In the genomic region with DNA sequence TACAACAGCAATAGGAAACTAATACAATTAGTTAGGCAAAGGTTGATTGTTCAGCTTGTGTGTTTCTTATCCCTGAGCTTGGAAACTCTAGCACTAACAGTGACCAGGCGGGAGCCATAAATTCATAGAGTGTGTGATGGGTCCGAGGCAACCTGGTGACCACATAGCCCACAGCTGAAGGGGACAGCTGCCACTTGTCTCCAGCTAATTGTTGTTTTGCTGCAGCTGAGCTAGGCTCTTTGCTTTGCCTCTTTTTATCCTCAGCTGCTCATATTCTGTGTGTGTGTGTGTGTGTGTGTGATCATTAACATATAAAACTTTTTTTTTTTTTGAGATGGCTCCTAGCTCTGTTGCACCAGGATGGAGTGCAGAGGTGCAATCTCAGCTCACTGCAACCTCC, we compare ENCODE assay signal across 22 cellular contexts.
"Had no signal": no experiment of that assay in that cellular context is flagged by ENCODE, and none has a peak within 500 bp of the region (broad histone marks: within the 10 kb centered on the region; RNA-seq: fewer than 3 reads in every experiment).

No MANE protein-coding gene starts in this region.

- H3K4me3 ChIP-seq: esophagus muscularis mucosa, gastrocnemius medialis, heart right ventricle, right atrium auricular region, sigmoid colon, smooth muscle cell, suprapubic skin, thyroid gland, upper lobe of left lung, uterus had no signal

- ATAC-seq: effector memory CD8-positive, alpha-beta T cell; gastrocnemius medialis; heart right ventricle; left lobe of liver; natural killer cell; stimulated activated effector memory CD8-positive, alpha-beta T cell treated with anti-CD3 and anti-CD28 coated beads, Interleukin-12 subunit alpha, Interleukin-12 subunit beta, amount 100 ng/mL, for 72 hours; stimulated activated naive CD8-positive, alpha-beta T cell treated with anti-CD3 and anti-CD28 coated beads, Interleukin-15, Interleukin-2, amounts not matched to agents 100 U/mL and 50 U/mL, for 24 hours had no signal

- H3K9me3 ChIP-seq: esophagus muscularis mucosa, gastrocnemius medialis, heart right ventricle, right atrium auricular region, sigmoid colon, suprapubic skin, thyroid gland, upper lobe of left lung, uterus had no signal

- H3K27ac ChIP-seq: epithelial cell of prostate, esophagus muscularis mucosa, gastrocnemius medialis, heart right ventricle, right atrium auricular region, sigmoid colon, suprapubic skin, thyroid gland, upper lobe of left lung, uterus had no signal

- H3K27me3 ChIP-seq: esophagus muscularis mucosa, gastrocnemius medialis, right atrium auricular region, sigmoid colon, suprapubic skin, thyroid gland, upper lobe of left lung, uterus had no signal

- DNase-seq: effector memory CD8-positive, alpha-beta T cell; gastrocnemius medialis; heart right ventricle; hypothalamus; kidney glomerular epithelial cell; mammary epithelial cell; natural killer cell; posterior cingulate gyrus; sigmoid colon; stimulated activated CD4-positive, alpha-beta T cell treated with anti-CD3 and anti-CD28 coated beads, Interleukin-4, amount 100 ng/mL, for 1 hour; stimulated activated CD8-positive, alpha-beta memory T cell treated with anti-CD3 and anti-CD28 coated beads, Interleukin-4, amount 100 ng/mL, for 48 hours; stimulated activated naive CD8-positive, alpha-beta T cell treated with anti-CD3 and anti-CD28 coated beads, Interleukin-15, Interleukin-2, amounts not matched to agents 100 U/mL and 50 U/mL, for 24 hours; thyroid gland; upper lobe of left lung; uterus had no signal

- H3K36me3 ChIP-seq: gastrocnemius medialis, right atrium auricular region, suprapubic skin, thyroid gland, upper lobe of left lung, uterus had no signal

- H3K4me1 ChIP-seq: gastrocnemius medialis, right atrium auricular region, sigmoid colon, upper lobe of left lung, uterus had no signal
